ENCODE assay signal across 7 cellular contexts in genomic region chr16:23510154-23510914, GRCh38. TPM values are rescaled to one million over a fixed set of nuclear protein-coding genes. Genes with fewer than 3 reads are reported as not detected.
DNase-seq lines count a peak whose midpoint lies in the region; ATAC-seq and TF ChIP-seq lines count a peak whose summit lies in the region.

TSS of gene GGA2 (minus strand) at chr16:23510494. CDS start at chr16:23510411, 83 bp downstream.

- DNase-seq in NCI-H2107 treated with DMSO at 0.1 percent for 48 hours (lab: John Stamatoyannopoulos, UW; ENCODE audit: unreplicated experiment) = peak; percentile 34
- DNase-seq in UCSD-AML1 (lab: John Stamatoyannopoulos, UW; ENCODE audit: unreplicated experiment) = peak; percentile 87
- peak; percentile 37 for DNase-seq in skeletal muscle cell (ENCODE audit: low read depth)

- no peaks in the 10 kb centered on the region for H3K27me3 ChIP-seq in iPS-15b (ENCODE audit: control insufficient read depth, insufficient read depth, low read length)

- H3K4me3 ChIP-seq in iPS-15b (ENCODE audit: low read depth, low read length) (peak within 1 kb of the TSS; percentile 84), skeletal muscle cell (ENCODE audit: low read depth, low read length) (peak within 1 kb of the TSS; percentile 69)

- peaks cover 39% of the 10 kb centered on the region for H3K4me1 Mint-ChIP-seq in brain

- no peak for TF ChIP-seq CTCF in brain (conservative IDR thresholded peaks at IDR 0.05)

- peaks cover 4% of the 10 kb centered on the region for H3K36me3 ChIP-seq in iPS-15b (ENCODE audit: control insufficient read depth, insufficient read depth, low read length)

- ATAC-seq in GM18517 (IDR thresholded peaks at IDR 0.05; ENCODE audit: unreplicated experiment) = peak; percentile 60
- ATAC-seq in HG02970 (IDR thresholded peaks at IDR 0.05; ENCODE audit: low FRiP score, unreplicated experiment) = peak; percentile 82

- peaks cover 4% of the 10 kb centered on the region for H3K27me3 Mint-ChIP-seq in brain

- peaks cover 0 to 6% (median 0%) of the 10 kb centered on the region in 5 experiments for H3K9me3 Mint-ChIP-seq in brain

- H3K4me3 Mint-ChIP-seq in brain = peak within 1 kb of the TSS; percentile 89 to 96 (median 93)

- H3K36me3 Mint-ChIP-seq in brain = peaks cover 26% of the 10 kb centered on the region

- peak within 1 kb of the TSS; percentile 80 to 95 (median 87) for H3K27ac Mint-ChIP-seq in brain

- no peaks in the 10 kb centered on the region for H3K9me3 ChIP-seq in iPS-15b (ENCODE audit: control insufficient read depth, insufficient read depth, low read length)

- peak within 1 kb of the TSS; percentile 89 for H3K9ac ChIP-seq in iPS-15b (ENCODE audit: low read depth, low read length)

- peaks cover 5% of the 10 kb centered on the region for H3K4me1 ChIP-seq in iPS-15b (ENCODE audit: control insufficient read depth, insufficient read depth, low read length)

RNA-seq across cellular contexts. Expression of gene GGA2, which starts in this region (rescaled TPM):
- 36.2 TPM for polyA plus RNA-seq in brain (ENCODE audit: insufficient read depth, low read depth, low replicate concordance)

Comparison
In these comparisons a context has a peak if more than half of its experiments do, and no peak if none do; other contexts are left out.
1. Peak in every context shown above with its lines: DNase-seq, ATAC-seq and H3K4me3 ChIP-seq.
2. DNase-seq: peak in every context shown above with its lines; median percentile 87 in UCSD-AML1; 37 in skeletal muscle cell; 34 in NCI-H2107 treated with DMSO at 0.1 percent for 48 hours.